ENCODE assay signal across 29 cellular contexts in genomic region chr7:1543826-1544177, GRCh38. TPM values are rescaled to one million over a fixed set of nuclear protein-coding genes. Genes with fewer than 3 reads are reported as not detected.
DNase-seq lines count a peak whose midpoint lies in the region; ATAC-seq, FAIRE-seq and TF ChIP-seq lines count a peak whose summit lies in the region.
"Had no signal": no experiment of that assay in that cellular context is flagged by ENCODE, and none has a peak within 500 bp of the region (broad histone marks: within the 10 kb centered on the region; RNA-seq: fewer than 3 reads in every experiment).

No MANE protein-coding gene starts in this region.

- 26 to 35% methylated on average over 3 of the region's 6 CpGs for WGBS in esophagus squamous epithelium, 2 donors
- no CpG with 5 or more reads among the region's 6 CpGs for WGBS in trophoblast cell (ENCODE audit: extremely low coverage, insufficient coverage, insufficient read length)

- POLR2A ChIA-PET in RWPE1 (lab: Yijun Ruan, JAX; ENCODE audit: low non-redundant PET): no interaction called here
- POLR2A ChIA-PET in GM10248 (lab: Yijun Ruan, JAX): no interaction called here

- ATAC-seq in sciatic nerve: no peak
- no peak for ATAC-seq in GM18517 (IDR thresholded peaks at IDR 0.05; ENCODE audit: unreplicated experiment)
- ATAC-seq in HG02885 (IDR thresholded peaks at IDR 0.05; ENCODE audit: poor library complexity, unreplicated experiment): no peak
- ATAC-seq: upper lobe of right lung had no signal

- no peaks in the 10 kb centered on the region for H3K79me2 ChIP-seq in trophoblast cell (ENCODE audit: control insufficient read depth, insufficient read depth, low read length, poor library complexity)

- H3K4me1 ChIP-seq in esophagus squamous epithelium (peaks cover 16 to 42% (median 16%) of the 10 kb centered on the region in 3 donors), trophoblast cell (ENCODE audit: control insufficient read depth in 1 of 2, insufficient read depth in 2 of 2, low read length in 2 of 2) (peaks cover 3 to 6% of the 10 kb centered on the region in 2 experiments)
- H3K4me1 ChIP-seq: Caco-2 had no signal

- no peak overlapping the region for H2BK120ac ChIP-seq in trophoblast cell (ENCODE audit: insufficient read depth, low read length, poor library complexity)

- no peak overlapping the region for H3K23ac ChIP-seq in trophoblast cell (ENCODE audit: low read length)

- TF ChIP-seq CTCF in RWPE1 (conservative IDR thresholded peaks at IDR 0.05; ENCODE audit: low read depth) (no peak), esophagus squamous epithelium (IDR thresholded peaks at IDR 0.05) (no peak), GM10248 (IDR thresholded peaks at IDR 0.05; ENCODE audit: control extremely low read depth, extremely low read depth, low read depth, missing control alignments) (no peak)

- H2AK5ac ChIP-seq in trophoblast cell (ENCODE audit: low read length): no peak overlapping the region

- H3K27me3 ChIP-seq in esophagus squamous epithelium (no peaks in the 10 kb centered on the region), trophoblast cell (ENCODE audit: insufficient read depth, low read length) (no peaks in the 10 kb centered on the region)
- H3K27me3 ChIP-seq: sigmoid colon, upper lobe of right lung had no signal

- no peak overlapping the region for H3K18ac ChIP-seq in trophoblast cell (ENCODE audit: low read length)

- no peak overlapping the region for H3K4me3 ChIP-seq in esophagus squamous epithelium
- H3K4me3 ChIP-seq in trophoblast cell (ENCODE audit: low read depth, low read length): no peak overlapping the region
- H3K4me3 ChIP-seq: left ventricle myocardium inferior, prostate gland, sigmoid colon, upper lobe of right lung had no signal

- H3K4me2 ChIP-seq in trophoblast cell (ENCODE audit: low read length): no peak overlapping the region
- H3K4me2 ChIP-seq: KMS-11 had no signal

- TF ChIP-seq POLR2A in GM12891 (IDR thresholded peaks at IDR 0.05; ENCODE audit: low read depth, low read length) (no peak), esophagus squamous epithelium (IDR thresholded peaks at IDR 0.05) (no peak)

- no peak overlapping the region for H3K9ac ChIP-seq in trophoblast cell (ENCODE audit: low read length)
- H3K9ac ChIP-seq: KMS-11 had no signal

- H2AFZ ChIP-seq in trophoblast cell (ENCODE audit: insufficient read depth, low read length, poor library complexity): no peak overlapping the region

- CTCF ChIA-PET in RWPE1 (lab: Yijun Ruan, JAX): interaction anchor here (0.6 kb wide), 4 partner anchors 9 to 26 kb away, joined by 3 read pairs; partner anchors contain the start of gene TMEM184A
- CTCF ChIA-PET in GM10248 (lab: Yijun Ruan, JAX): no interaction called here

- peak overlapping the region; percentile 18 for H4K91ac ChIP-seq in trophoblast cell (ENCODE audit: low read depth, low read length)

- H3K14ac ChIP-seq in trophoblast cell (ENCODE audit: low read length): no peak overlapping the region

- H4K12ac ChIP-seq in trophoblast cell (ENCODE audit: low read depth, low read length): no peak overlapping the region

- H3K4ac ChIP-seq in trophoblast cell (ENCODE audit: low read depth, low read length): no peak overlapping the region

- H2BK12ac ChIP-seq in trophoblast cell (ENCODE audit: low read length): no peak overlapping the region

- no peaks in the 10 kb centered on the region for H3K9me3 ChIP-seq in esophagus squamous epithelium
- no peaks in the 10 kb centered on the region for H3K9me3 ChIP-seq in trophoblast cell (ENCODE audit: insufficient read depth, low read depth, low read length)
- H3K9me3 ChIP-seq: Caco-2, left ventricle myocardium inferior, prostate gland, sigmoid colon, upper lobe of right lung had no signal

- no peak overlapping the region for H2BK5ac ChIP-seq in trophoblast cell (ENCODE audit: low read depth, low read length, poor library complexity)

- FAIRE-seq in GM12891 (lab: Jason Lieb, UNC): no peak
- FAIRE-seq: GM18507, GM19239, RCC 7860 had no signal

- H3K27ac ChIP-seq in RWPE1 (peak overlapping the region; percentile 99), esophagus squamous epithelium (peak overlapping the region; percentile 44 to 71 (median 58)), trophoblast cell (ENCODE audit: low read depth, low read length) (no peak overlapping the region)
- H3K27ac ChIP-seq: KMS-11, prostate gland, upper lobe of right lung had no signal

- H3K36me3 ChIP-seq in esophagus squamous epithelium (peaks cover 24 to 97% (median 27%) of the 10 kb centered on the region in 3 donors), trophoblast cell (ENCODE audit: control insufficient read depth in 1 of 2, insufficient read depth in 2 of 2, low read length in 2 of 2) (peaks cover 53 to 59% of the 10 kb centered on the region in 2 experiments)

- no peak overlapping the region for H4K8ac ChIP-seq in trophoblast cell (ENCODE audit: low read depth, low read length)

- no peaks in the 10 kb centered on the region for H3K79me1 ChIP-seq in trophoblast cell (ENCODE audit: low read length)

- DNase-seq in GM12891 (ENCODE audit: insufficient read length, low spot score) (no peak), RWPE1 (ENCODE audit: low spot score) (no peak), esophagus squamous epithelium (lab: John Stamatoyannopoulos, UW) (no peak), trophoblast cell (peak in 1 of 2 donors; percentile 64), sciatic nerve (ENCODE audit: low spot score) (no peak), GM10248 (ENCODE audit: extremely low spot score) (no peak)
- DNase-seq: activated CD4-positive, alpha-beta memory T cell treated with anti-CD3 and anti-CD28 coated beads, Interleukin-2, amount 10 ng/mL, durations not matched to agents 7 days and 5 days; activated naive CD4-positive, alpha-beta T cell treated with anti-CD3 and anti-CD28 coated beads, Interleukin-2, amount 50 U/mL, for 16 hours; amniotic stem cell; cerebellar nuclear complex; DMS79 treated with DMSO at 0.1 percent for 48 hours; immature natural killer cell; left ventricle myocardium inferior; NCI-H2029 treated with DMSO at 0.1 percent for 48 hours; NCI-H2227 treated with DMSO at 0.1 percent for 48 hours; NCI-H526; sigmoid colon; stimulated activated CD4-positive, alpha-beta T cell treated with anti-CD3 and anti-CD28 coated beads, Interleukin-4, amount 100 ng/mL, for 4 hours; substantia nigra; upper lobe of right lung had no signal

- intact Hi-C loops in esophagus squamous epithelium (cut with DNase I): no loop called here
- intact Hi-C loops in sciatic nerve (cut with DNase I): no loop called here

TF ChIP-seq in GM12891, 5 proteins besides CTCF, POLR2A, EP300 and RAD21:
- TF ChIP-seq PAX5 (IDR thresholded peaks at IDR 0.05; ENCODE audit: insufficient read depth, low read length, severe bottlenecking) (no peak), POLR2AphosphoS5 (IDR thresholded peaks at IDR 0.05; ENCODE audit: low read depth, low read length) (peak; percentile 36; the same call in 1 of the 2 replicates), TAF1 (IDR thresholded peaks at IDR 0.05; ENCODE audit: low read depth, low read length) (no peak), SPI1 (IDR thresholded peaks at IDR 0.05; ENCODE audit: low read depth, low read length) (no peak)

RNA-seq across cellular contexts. Expression of gene TMEM184A, which starts 12.2 kb away (rescaled TPM):
- polyA plus RNA-seq in GM12891 (2012; ENCODE audit: low read depth, missing spikeins): 0.04 TPM
- 100 to 1,000 TPM in 2 of 4 donors, 10 to 100 TPM in 2; 56.7 to 204 (median 98.9) TPM for total RNA-seq in esophagus squamous epithelium
- polyA plus RNA-seq in trophoblast cell (2013): 10.0 and 10.7 TPM in 2 replicates
- total RNA-seq in sciatic nerve: 0.27 TPM
- total RNA-seq: activated CD4-positive, alpha-beta memory T cell treated with anti-CD3 and anti-CD28 coated beads, Interleukin-2, amount 10 ng/mL, durations not matched to agents 7 days and 5 days had no signal
- polyA plus RNA-seq: CD14-positive monocyte, immature natural killer cell had no signal

RNA-seq across cellular contexts. Expression of gene MAFK, which starts 13.3 kb away (rescaled TPM):
- polyA plus RNA-seq in GM12891 (2012; ENCODE audit: low read depth, missing spikeins): 8.2 TPM
- total RNA-seq in esophagus squamous epithelium (10 to 100 TPM; 11.3 to 26.9 (median 18.9) TPM), sciatic nerve (57.2 TPM)
- polyA plus RNA-seq in trophoblast cell (2013): 55.4 and 60.1 TPM in 2 replicates

RNA-seq across cellular contexts. Expression of gene PSMG3, which starts 26.0 kb away (rescaled TPM):
- 35.2 TPM for polyA plus RNA-seq in GM12891 (2012; ENCODE audit: low read depth, missing spikeins)
- total RNA-seq in esophagus squamous epithelium (10 to 100 TPM; 44.5 to 63.6 (median 47.4) TPM), sciatic nerve (17.5 TPM)
- polyA plus RNA-seq in trophoblast cell (2013): 11.7 and 12.0 TPM in 2 replicates

RNA-seq across cellular contexts. Expression of gene INTS1, which starts 39.6 kb away (rescaled TPM):
- polyA plus RNA-seq in GM12891 (2012; ENCODE audit: low read depth, missing spikeins): 33.2 TPM
- total RNA-seq in esophagus squamous epithelium: 10 to 100 TPM; 27.8 to 45.3 (median 36.6) TPM
- polyA plus RNA-seq in trophoblast cell (2013): 35.4 and 39.0 TPM in 2 replicates
- total RNA-seq in sciatic nerve: 78.4 TPM

Comparison
In these comparisons a context has a peak if more than half of its experiments do, and no peak if none do; other contexts are left out.
1. RNA of gene TMEM184A, which starts 12.2 kb away (total RNA-seq): 56.7 to 204 TPM in esophagus squamous epithelium; 0.27 TPM in sciatic nerve (single experiment); every median in the first group is over 10 times any median in the second.